Comparison of ENCODE assay signal across 8 cellular contexts in genomic region chr6:44148306-44148705, GRCh38. TPM values are rescaled to one million over a fixed set of nuclear protein-coding genes. Genes with fewer than 3 reads are reported as not detected.
"Had no signal": no experiment of that assay in that cellular context is flagged by ENCODE, and none has a peak within 500 bp of the region (broad histone marks: within the 10 kb centered on the region; RNA-seq: fewer than 3 reads in every experiment).

No MANE protein-coding gene starts in this region.

- H3K4me3 ChIP-seq: GM23248 had no signal

- H3K9ac ChIP-seq: GM23248 had no signal

- H3K27ac ChIP-seq: GM23248 had no signal

- H3K9me3 Mint-ChIP-seq: H9 had no signal

- H3K27ac Mint-ChIP-seq: H9 had no signal

- H2AFZ ChIP-seq: GM23248 had no signal

- H3K4me3 Mint-ChIP-seq: H9 had no signal

- DNase-seq: GM23248, GOT3, H9, HCEC 1CT, IMR-90, KBM-7 had no signal

RNA-seq across cellular contexts. Expression of gene CAPN11, which starts 10.3 kb away (rescaled TPM):
- total RNA-seq: GM23248, H4, HT-29, IMR-90 had no signal
- polyA plus RNA-seq: GM23248, IMR-90 had no signal
